Comparison of ENCODE assay signal across 32 cellular contexts in genomic region chr17:12618557-12618956, GRCh38. TPM values are rescaled to one million over a fixed set of nuclear protein-coding genes. Genes with fewer than 3 reads are reported as not detected.
DNase-seq lines count a peak whose midpoint lies in the region; FAIRE-seq and TF ChIP-seq lines count a peak whose summit lies in the region.
"Had no signal": no experiment of that assay in that cellular context is flagged by ENCODE, and none has a peak within 500 bp of the region (broad histone marks: within the 10 kb centered on the region; RNA-seq: fewer than 3 reads in every experiment).

No MANE protein-coding gene starts in this region.

- DNase-seq in AG04450 (ENCODE audit: low read depth, low spot score) = peak; percentile 79
- DNase-seq in LHCN-M2 (ENCODE audit: low read depth) = peak; percentile 69
- peak; percentile 91 for DNase-seq in bronchial epithelial cell (ENCODE audit: low read depth)
- DNase-seq in foreskin fibroblast = peak; percentile 38 to 59
- DNase-seq in NCI-H1930 (lab: John Stamatoyannopoulos, UW) = no peak
- DNase-seq in stimulated activated CD4-positive, alpha-beta T cell treated with anti-CD3 and anti-CD28 coated beads, Interleukin-4, amount 100 ng/mL, for 1 hour = no peak
- no peak for DNase-seq in stimulated activated CD4-positive, alpha-beta T cell treated with anti-CD3 and anti-CD28 coated beads, Interleukin-4, amount 100 ng/mL, for 24 hours
- no peak for DNase-seq in NCI-H2171 (lab: John Stamatoyannopoulos, UW)
- DNase-seq: 8988T; activated CD4-positive, alpha-beta T cell treated with anti-CD3 and anti-CD28 coated beads, Interleukin-2, amount 50 U/mL, for 4 hours; activated CD4-positive, CD25-positive, alpha-beta regulatory T cell; activated CD8-positive, alpha-beta memory T cell treated with anti-CD3 and anti-CD28 coated beads, Interleukin-2, amount 50 U/mL, for 4 hours; activated naive CD4-positive, alpha-beta T cell treated with anti-CD3 and anti-CD28 coated beads, Interleukin-2, amount 50 U/mL, for 16 hours; aorta; CD4-positive, alpha-beta memory T cell; central memory CD4-positive, alpha-beta T cell; KBM-7; mesendoderm; MM.1S; NCI-H1417; NCI-H2107; NCI-H446; NCI-H82; RPMI8226; stimulated activated CD4-positive, alpha-beta T cell treated with anti-CD3 and anti-CD28 coated beads, Interleukin-15, amount 100 ng/mL, for 24 hours; stomach; thyroid gland had no signal

- H3K9me3 ChIP-seq in AG04450 (ENCODE audit: control insufficient read depth, insufficient read depth, low read length) = no peaks in the 10 kb centered on the region; the same call in 1 of the 2 replicates
- H3K9me3 ChIP-seq: prostate gland, stomach, thyroid gland had no signal

- no peak for TF ChIP-seq CTCF in AG04450 (IDR thresholded peaks at IDR 0.05; ENCODE audit: low read depth, low read length)
- TF ChIP-seq CTCF in bronchial epithelial cell (IDR thresholded peaks at IDR 0.05; ENCODE audit: insufficient read depth, low read length, severe bottlenecking) = no peak
- no peak for TF ChIP-seq CTCF in foreskin fibroblast (IDR thresholded peaks at IDR 0.05; ENCODE audit: low read depth, low read length)

- H3K4me3 ChIP-seq in AG04450 (ENCODE audit: low read depth, low read length) (no peak overlapping the region), bronchial epithelial cell (ENCODE audit: low read depth, low read length) (no peak overlapping the region), foreskin fibroblast (ENCODE audit: low read depth in 1 of 2, low read length in 2 of 2) (no peak overlapping the region)
- H3K4me3 ChIP-seq: prostate gland, stomach, thyroid gland had no signal

- H3K36me3 ChIP-seq in bronchial epithelial cell (ENCODE audit: control insufficient read depth, insufficient read depth, low read length) = no peaks in the 10 kb centered on the region
- H3K36me3 ChIP-seq: prostate gland, stomach, thyroid gland had no signal

- CTCF ChIA-PET in AG04450 (lab: Charles Lee) = interaction anchor here (3.5 kb wide), 1 partner anchor 49 kb away, joined by 12 read pairs; no protein-coding TSS in a partner anchor

- POLR2A ChIA-PET in AG04450 (lab: Yijun Ruan, JAX) = interaction anchor here (0.7 kb wide), 1 partner anchor 48 kb away, joined by 3 read pairs; no protein-coding TSS in a partner anchor

- no peak overlapping the region for H3K27ac ChIP-seq in AG04450 (ENCODE audit: low read depth, low read length)
- H3K27ac ChIP-seq: prostate gland, stomach, thyroid gland had no signal

- FAIRE-seq in bronchial epithelial cell (lab: Jason Lieb, UNC) = no peak
- FAIRE-seq: frontal cortex, HTR-8/SVneo had no signal

- H3K27me3 ChIP-seq in AG04450 (ENCODE audit: control insufficient read depth, insufficient read depth, low read length) (no peaks in the 10 kb centered on the region), bronchial epithelial cell (ENCODE audit: control insufficient read depth, insufficient read depth, low read length) (no peaks in the 10 kb centered on the region)
- H3K27me3 ChIP-seq: stomach, thyroid gland had no signal

RNA-seq across cellular contexts. Expression of gene MYOCD, which starts 47.1 kb away (rescaled TPM):
- 17.5 and 19.0 TPM in 2 replicates for polyA plus RNA-seq in AG04450 (2011; rRNA removed)
- 38.7 and 45.3 TPM in 2 replicates for polyA minus RNA-seq in AG04450 (2011; rRNA and poly(A)+ RNA removed)
- total RNA-seq in LHCN-M2 (2014; rRNA removed) (0.06 TPM in 1 of 2 replicates, not detected in the other), bronchial epithelial cell (under 0.01 TPM in 1 of 2 replicates, not detected in the other)
- 0.39 TPM for polyA plus RNA-seq in LHCN-M2 (2012)
- total RNA-seq: activated T-helper 1 cell treated with anti-CD3 and anti-CD28 coated beads, Interleukin-12 subunit alpha, Interleukin-12 subunit beta, Interleukin-2, Interleukin-4 antibody, amounts not matched to agents 30 ng/mL and 10 ng/mL and 1 ng/mL, durations not matched to agents 14 hours and 24 hours and 36 hours; CD4-positive, alpha-beta memory T cell; T-helper 1 cell treated with Interleukin-12 subunit alpha and Interleukin-12 subunit beta and Interleukin-4 antibody, amounts not matched to agents 30 ng/mL and 1 ng/mL, for 36 hours had no signal
- polyA plus RNA-seq: CD4-positive, alpha-beta memory T cell had no signal

Comparison
In these comparisons a context has a peak if more than half of its experiments do, and no peak if none do; other contexts are left out.
1. DNase-seq: peak in AG04450 (single experiment), LHCN-M2 (single experiment), bronchial epithelial cell (single experiment) and foreskin fibroblast (2 of 2); none in NCI-H1930 (0 of 2), stimulated activated CD4-positive, alpha-beta T cell treated with anti-CD3 and anti-CD28 coated beads, Interleukin-4, amount 100 ng/mL, for 1 hour (single experiment), stimulated activated CD4-positive, alpha-beta T cell treated with anti-CD3 and anti-CD28 coated beads, Interleukin-4, amount 100 ng/mL, for 24 hours (single experiment) and NCI-H2171 (single experiment).